ENCODE assay signal across 30 cellular contexts in genomic region chr10:71324743-71325142, GRCh38.
"Had no signal": no experiment of that assay in that cellular context is flagged by ENCODE, and none has a peak within 500 bp of the region (broad histone marks: within the 10 kb centered on the region; RNA-seq: fewer than 3 reads in every experiment).

No MANE protein-coding gene starts in this region.

- H3K27ac ChIP-seq: ascending aorta, breast epithelium, cardiac muscle cell, colonic mucosa, dorsolateral prefrontal cortex, esophagus muscularis mucosa, foreskin keratinocyte, gastrocnemius medialis had no signal

- H3K27me3 ChIP-seq: ascending aorta, breast epithelium, cardiac muscle cell, colonic mucosa, dorsolateral prefrontal cortex, esophagus muscularis mucosa, gastrocnemius medialis had no signal

- H3K27ac Mint-ChIP-seq: activated CD4-positive, alpha-beta memory T cell treated with anti-CD3 and anti-CD28 coated beads for 36 hours; activated CD4-positive, alpha-beta T cell treated with anti-CD3 and anti-CD28 coated beads for 36 hours; activated CD4-positive, alpha-beta T cell treated with anti-CD3 and anti-CD28 coated beads, Interleukin-2, amount 10 ng/mL, durations not matched to agents 24 days and 14 days; activated CD8-positive, alpha-beta memory T cell treated with anti-CD3 and anti-CD28 coated beads, Interleukin-2, amount 10 ng/mL, durations not matched to agents 7 days and 5 days; activated CD8-positive, alpha-beta T cell treated with anti-CD3 and anti-CD28 coated beads, Interleukin-2, amount 10 ng/mL, durations not matched to agents 7 days and 5 days; activated naive CD4-positive, alpha-beta T cell treated with anti-CD3 and anti-CD28 coated beads for 36 hours; activated naive CD4-positive, alpha-beta T cell treated with anti-CD3 and anti-CD28 coated beads, Interleukin-2, amount 50 U/mL, for 24 hours; activated naive CD8-positive, alpha-beta T cell treated with anti-CD3 and anti-CD28 coated beads, Interleukin-2, amount 10 ng/mL, durations not matched to agents 7 days and 5 days; activated T-cell treated with anti-CD3 and anti-CD28 coated beads, Interleukin-2, amount 50 U/mL, for 72 hours had no signal

- H3K4me1 ChIP-seq: foreskin keratinocyte had no signal

- H3K9me3 Mint-ChIP-seq: activated CD4-positive, alpha-beta memory T cell treated with anti-CD3 and anti-CD28 coated beads for 36 hours; activated CD4-positive, alpha-beta T cell treated with anti-CD3 and anti-CD28 coated beads, Interleukin-2, amount 10 ng/mL, durations not matched to agents 24 days and 14 days; activated naive CD4-positive, alpha-beta T cell treated with anti-CD3 and anti-CD28 coated beads for 36 hours; activated naive CD4-positive, alpha-beta T cell treated with anti-CD3 and anti-CD28 coated beads, Interleukin-2, amount 50 U/mL, for 24 hours; activated T-cell treated with anti-CD3 and anti-CD28 coated beads, Interleukin-2, amount 50 U/mL, for 72 hours; brain had no signal

- H3K9me3 ChIP-seq: ascending aorta, breast epithelium, colonic mucosa, esophagus muscularis mucosa, gastrocnemius medialis had no signal

- H3K27me3 Mint-ChIP-seq: activated CD4-positive, alpha-beta memory T cell treated with anti-CD3 and anti-CD28 coated beads for 36 hours; activated CD4-positive, alpha-beta T cell treated with anti-CD3 and anti-CD28 coated beads for 36 hours; activated CD4-positive, alpha-beta T cell treated with anti-CD3 and anti-CD28 coated beads, Interleukin-2, amount 10 ng/mL, durations not matched to agents 24 days and 14 days; activated CD8-positive, alpha-beta memory T cell treated with anti-CD3 and anti-CD28 coated beads, Interleukin-2, amount 10 ng/mL, durations not matched to agents 7 days and 5 days; activated naive CD4-positive, alpha-beta T cell treated with anti-CD3 and anti-CD28 coated beads, Interleukin-2, amount 50 U/mL, for 24 hours; activated naive CD8-positive, alpha-beta T cell treated with anti-CD3 and anti-CD28 coated beads, Interleukin-2, amount 10 ng/mL, durations not matched to agents 7 days and 5 days had no signal

- H3K4me3 ChIP-seq: ascending aorta, breast epithelium, cardiac muscle cell, colonic mucosa, dorsolateral prefrontal cortex, esophagus muscularis mucosa, gastrocnemius medialis had no signal

- ATAC-seq: activated CD4-positive, alpha-beta T cell treated with anti-CD3 and anti-CD28 coated beads for 36 hours; activated CD8-positive, alpha-beta memory T cell treated with anti-CD3 and anti-CD28 coated beads, Interleukin-2, amount 10 ng/mL, durations not matched to agents 7 days and 5 days; activated CD8-positive, alpha-beta T cell treated with anti-CD3 and anti-CD28 coated beads, Interleukin-2, amount 10 ng/mL, durations not matched to agents 7 days and 5 days; activated T-cell treated with anti-CD3 and anti-CD28 coated beads, Interleukin-2, amount 50 U/mL, for 72 hours; foreskin keratinocyte; gastrocnemius medialis had no signal

- H3K36me3 ChIP-seq: breast epithelium, cardiac muscle cell, colonic mucosa had no signal

- H3K4me3 Mint-ChIP-seq: activated CD4-positive, alpha-beta memory T cell treated with anti-CD3 and anti-CD28 coated beads for 36 hours; activated CD4-positive, alpha-beta T cell treated with anti-CD3 and anti-CD28 coated beads for 36 hours; activated CD4-positive, alpha-beta T cell treated with anti-CD3 and anti-CD28 coated beads, Interleukin-2, amount 10 ng/mL, durations not matched to agents 24 days and 14 days; activated CD8-positive, alpha-beta memory T cell treated with anti-CD3 and anti-CD28 coated beads, Interleukin-2, amount 10 ng/mL, durations not matched to agents 7 days and 5 days; activated CD8-positive, alpha-beta T cell treated with anti-CD3 and anti-CD28 coated beads, Interleukin-2, amount 10 ng/mL, durations not matched to agents 7 days and 5 days; activated naive CD4-positive, alpha-beta T cell treated with anti-CD3 and anti-CD28 coated beads for 36 hours; activated naive CD4-positive, alpha-beta T cell treated with anti-CD3 and anti-CD28 coated beads, Interleukin-2, amount 50 U/mL, for 24 hours; activated naive CD8-positive, alpha-beta T cell treated with anti-CD3 and anti-CD28 coated beads, Interleukin-2, amount 10 ng/mL, durations not matched to agents 7 days and 5 days; activated T-cell treated with anti-CD3 and anti-CD28 coated beads, Interleukin-2, amount 50 U/mL, for 72 hours; brain had no signal

- DNase-seq: activated CD4-positive, alpha-beta memory T cell treated with anti-CD3 and anti-CD28 coated beads for 36 hours; activated CD4-positive, alpha-beta T cell treated with anti-CD3 and anti-CD28 coated beads for 36 hours; activated CD4-positive, alpha-beta T cell treated with anti-CD3 and anti-CD28 coated beads, Interleukin-2, amount 10 ng/mL, durations not matched to agents 24 days and 14 days; activated CD4-positive, CD25-positive, alpha-beta regulatory T cell; activated CD4-positive, CD25-positive, alpha-beta regulatory T cell treated with anti-CD3 and anti-CD28 coated beads, Interleukin-2, amount 50 U/mL, for 72 hours; activated CD8-positive, alpha-beta memory T cell treated with anti-CD3 and anti-CD28 coated beads, Interleukin-2, amount 10 ng/mL, durations not matched to agents 7 days and 5 days; activated CD8-positive, alpha-beta memory T cell treated with anti-CD3 and anti-CD28 coated beads, Interleukin-2, amount 50 U/mL, for 4 hours; activated CD8-positive, alpha-beta T cell treated with anti-CD3 and anti-CD28 coated beads, Interleukin-2, amount 10 ng/mL, durations not matched to agents 7 days and 5 days; activated effector memory CD4-positive, alpha-beta T cell treated with Interleukin-2 at 50 U/mL for 16 hours; activated naive CD4-positive, alpha-beta T cell treated with anti-CD3 and anti-CD28 coated beads for 36 hours; activated naive CD8-positive, alpha-beta T cell treated with anti-CD3 and anti-CD28 coated beads, Interleukin-2, amount 10 ng/mL, durations not matched to agents 7 days and 5 days; activated T-cell treated with anti-CD3 and anti-CD28 coated beads, Interleukin-2, amount 50 U/mL, for 1 hour; activated T-cell treated with anti-CD3 and anti-CD28 coated beads, Interleukin-2, amount 50 U/mL, for 72 hours; central memory CD4-positive, alpha-beta T cell; cerebellar nuclear complex; colonic mucosa; dorsolateral prefrontal cortex; effector memory CD4-positive, alpha-beta T cell; erythroblast; foreskin keratinocyte; gastrocnemius medialis; glutamatergic neuron; T-helper 1 cell; T-helper 2 cell had no signal
